ENCODE assay signal across 1 cellular context in the genomic region with DNA sequence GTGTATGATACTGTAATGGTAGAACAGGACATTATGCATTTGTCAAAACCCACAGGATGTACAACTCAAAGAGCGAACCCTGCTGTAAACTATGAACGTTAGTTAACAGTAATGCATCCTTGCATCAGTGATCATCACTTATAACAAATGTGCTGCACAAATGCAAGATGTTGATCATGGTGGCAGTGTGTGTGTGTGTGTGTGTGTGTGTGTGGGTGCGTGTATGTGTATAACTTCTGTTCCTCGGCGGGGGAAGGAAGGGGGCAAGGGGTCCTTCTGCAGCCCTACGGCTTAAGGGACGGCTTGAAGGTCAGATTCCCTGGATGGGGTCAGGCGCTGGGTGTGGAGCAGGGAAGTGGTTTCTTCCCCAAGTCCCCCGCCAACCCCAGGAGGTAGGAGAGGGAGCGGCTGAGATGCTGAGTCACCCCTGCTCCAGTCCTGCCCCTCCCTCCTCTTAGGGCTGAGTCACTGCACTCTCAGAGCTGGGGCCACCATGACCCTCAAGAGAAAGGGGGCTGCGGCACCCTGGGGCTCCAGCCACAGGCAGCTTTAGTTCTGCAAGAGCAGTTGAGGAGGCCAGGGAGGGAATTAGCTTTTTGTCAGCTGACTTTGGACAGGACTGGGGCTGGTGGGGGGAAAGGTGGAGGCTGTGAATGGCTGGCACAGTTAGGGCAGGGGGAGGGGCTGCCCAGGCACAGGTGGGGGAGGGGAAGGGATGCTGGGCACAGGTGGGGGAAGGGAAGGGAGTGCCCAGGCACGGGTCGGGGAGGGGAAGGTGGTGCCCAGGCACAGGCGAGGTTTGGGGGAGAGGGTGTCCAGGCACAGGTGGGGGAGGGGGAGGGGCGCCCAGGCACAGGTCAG.
TF ChIP-seq lines count a peak whose summit lies in the region.

No MANE protein-coding gene starts in this region.

TF ChIP-seq in HEK293, 187 proteins besides CTCF, POLR2A, EP300 and RAD21 (continued from another document):
- TF ChIP-seq, protein P1, sequence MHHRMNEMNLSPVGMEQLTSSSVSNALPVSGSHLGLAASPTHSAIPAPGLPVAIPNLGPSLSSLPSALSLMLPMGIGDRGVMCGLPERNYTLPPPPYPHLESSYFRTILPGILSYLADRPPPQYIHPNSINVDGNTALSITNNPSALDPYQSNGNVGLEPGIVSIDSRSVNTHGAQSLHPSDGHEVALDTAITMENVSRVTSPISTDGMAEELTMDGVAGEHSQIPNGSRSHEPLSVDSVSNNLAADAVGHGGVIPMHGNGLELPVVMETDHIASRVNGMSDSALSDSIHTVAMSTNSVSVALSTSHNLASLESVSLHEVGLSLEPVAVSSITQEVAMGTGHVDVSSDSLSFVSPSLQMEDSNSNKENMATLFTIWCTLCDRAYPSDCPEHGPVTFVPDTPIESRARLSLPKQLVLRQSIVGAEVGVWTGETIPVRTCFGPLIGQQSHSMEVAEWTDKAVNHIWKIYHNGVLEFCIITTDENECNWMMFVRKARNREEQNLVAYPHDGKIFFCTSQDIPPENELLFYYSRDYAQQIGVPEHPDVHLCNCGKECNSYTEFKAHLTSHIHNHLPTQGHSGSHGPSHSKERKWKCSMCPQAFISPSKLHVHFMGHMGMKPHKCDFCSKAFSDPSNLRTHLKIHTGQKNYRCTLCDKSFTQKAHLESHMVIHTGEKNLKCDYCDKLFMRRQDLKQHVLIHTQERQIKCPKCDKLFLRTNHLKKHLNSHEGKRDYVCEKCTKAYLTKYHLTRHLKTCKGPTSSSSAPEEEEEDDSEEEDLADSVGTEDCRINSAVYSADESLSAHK (tag by site-specific recombination; IDR thresholded peaks at IDR 0.05) = no peak
- TF ChIP-seq, protein P2, sequence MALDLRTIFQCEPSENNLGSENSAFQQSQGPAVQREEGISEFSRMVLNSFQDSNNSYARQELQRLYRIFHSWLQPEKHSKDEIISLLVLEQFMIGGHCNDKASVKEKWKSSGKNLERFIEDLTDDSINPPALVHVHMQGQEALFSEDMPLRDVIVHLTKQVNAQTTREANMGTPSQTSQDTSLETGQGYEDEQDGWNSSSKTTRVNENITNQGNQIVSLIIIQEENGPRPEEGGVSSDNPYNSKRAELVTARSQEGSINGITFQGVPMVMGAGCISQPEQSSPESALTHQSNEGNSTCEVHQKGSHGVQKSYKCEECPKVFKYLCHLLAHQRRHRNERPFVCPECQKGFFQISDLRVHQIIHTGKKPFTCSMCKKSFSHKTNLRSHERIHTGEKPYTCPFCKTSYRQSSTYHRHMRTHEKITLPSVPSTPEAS (tag by site-specific recombination; IDR thresholded peaks at IDR 0.05) = peak; percentile 85
- TF ChIP-seq ZNF792 (tag by site-specific recombination; IDR thresholded peaks at IDR 0.05) = no peak
- 0 out of 2 replicates have a peak, but pooled peaks have one; percentile 28 for TF ChIP-seq ZNF600 (tag by site-specific recombination; IDR thresholded peaks at IDR 0.05)
- TF ChIP-seq MEIS1 (CRISPR knock-in tag; IDR thresholded peaks at IDR 0.05; ENCODE audit: borderline replicate concordance) = no peak
- TF ChIP-seq ZNF843 (tag by site-specific recombination; IDR thresholded peaks at IDR 0.05) = no peak
- TF ChIP-seq, protein P3, sequence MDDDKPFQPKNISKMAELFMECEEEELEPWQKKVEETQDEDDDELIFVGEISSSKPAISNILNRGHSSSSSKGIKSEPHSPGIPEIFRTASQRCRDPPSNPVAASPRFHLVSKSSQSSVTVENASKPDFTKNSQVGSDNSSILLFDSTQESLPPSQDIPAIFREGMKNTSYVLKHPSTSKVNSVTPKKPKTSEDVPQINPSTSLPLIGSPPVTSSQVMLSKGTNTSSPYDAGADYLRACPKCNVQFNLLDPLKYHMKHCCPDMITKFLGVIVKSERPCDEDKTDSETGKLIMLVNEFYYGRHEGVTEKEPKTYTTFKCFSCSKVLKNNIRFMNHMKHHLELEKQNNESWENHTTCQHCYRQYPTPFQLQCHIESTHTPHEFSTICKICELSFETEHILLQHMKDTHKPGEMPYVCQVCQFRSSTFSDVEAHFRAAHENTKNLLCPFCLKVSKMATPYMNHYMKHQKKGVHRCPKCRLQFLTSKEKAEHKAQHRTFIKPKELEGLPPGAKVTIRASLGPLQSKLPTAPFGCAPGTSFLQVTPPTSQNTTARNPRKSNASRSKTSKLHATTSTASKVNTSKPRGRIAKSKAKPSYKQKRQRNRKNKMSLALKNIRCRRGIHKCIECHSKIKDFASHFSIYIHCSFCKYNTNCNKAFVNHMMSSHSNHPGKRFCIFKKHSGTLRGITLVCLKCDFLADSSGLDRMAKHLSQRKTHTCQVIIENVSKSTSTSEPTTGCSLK (tag by site-specific recombination; IDR thresholded peaks at IDR 0.05) = no peak
- no peak for TF ChIP-seq ZSCAN23 (tag by site-specific recombination; IDR thresholded peaks at IDR 0.05)
- peak; percentile 71 for TF ChIP-seq ZIC2 (tag by site-specific recombination; IDR thresholded peaks at IDR 0.05)
- 0 out of 2 replicates have a peak, but pooled peaks have one; percentile 11 for TF ChIP-seq ZNF341 (tag by site-specific recombination; IDR thresholded peaks at IDR 0.05; ENCODE audit: low read depth)
- TF ChIP-seq, protein P4, sequence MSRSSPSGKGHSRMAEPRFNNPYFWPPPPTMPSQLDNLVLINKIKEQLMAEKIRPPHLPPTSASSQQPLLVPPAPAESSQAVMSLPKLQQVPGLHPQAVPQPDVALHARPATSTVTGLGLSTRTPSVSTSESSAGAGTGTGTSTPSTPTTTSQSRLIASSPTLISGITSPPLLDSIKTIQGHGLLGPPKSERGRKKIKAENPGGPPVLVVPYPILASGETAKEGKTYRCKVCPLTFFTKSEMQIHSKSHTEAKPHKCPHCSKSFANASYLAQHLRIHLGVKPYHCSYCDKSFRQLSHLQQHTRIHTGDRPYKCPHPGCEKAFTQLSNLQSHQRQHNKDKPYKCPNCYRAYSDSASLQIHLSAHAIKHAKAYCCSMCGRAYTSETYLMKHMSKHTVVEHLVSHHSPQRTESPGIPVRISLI (tag by site-specific recombination; IDR thresholded peaks at IDR 0.05) = no peak
- TF ChIP-seq, protein P5, sequence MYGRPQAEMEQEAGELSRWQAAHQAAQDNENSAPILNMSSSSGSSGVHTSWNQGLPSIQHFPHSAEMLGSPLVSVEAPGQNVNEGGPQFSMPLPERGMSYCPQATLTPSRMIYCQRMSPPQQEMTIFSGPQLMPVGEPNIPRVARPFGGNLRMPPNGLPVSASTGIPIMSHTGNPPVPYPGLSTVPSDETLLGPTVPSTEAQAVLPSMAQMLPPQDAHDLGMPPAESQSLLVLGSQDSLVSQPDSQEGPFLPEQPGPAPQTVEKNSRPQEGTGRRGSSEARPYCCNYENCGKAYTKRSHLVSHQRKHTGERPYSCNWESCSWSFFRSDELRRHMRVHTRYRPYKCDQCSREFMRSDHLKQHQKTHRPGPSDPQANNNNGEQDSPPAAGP (tag by site-specific recombination; IDR thresholded peaks at IDR 0.05) = peak; percentile 47; the same call in 1 of the 2 replicates
- TF ChIP-seq ZNF184 (tag by site-specific recombination; IDR thresholded peaks at IDR 0.05) = no peak
- no peak for TF ChIP-seq MZF1 (tag by site-specific recombination; IDR thresholded peaks at IDR 0.05; ENCODE audit: borderline replicate concordance)
- no peak for TF ChIP-seq ZNF558 (tag by site-specific recombination; IDR thresholded peaks at IDR 0.05)
- no peak for TF ChIP-seq ZNF157 (tag by site-specific recombination; IDR thresholded peaks at IDR 0.05)
- TF ChIP-seq ZNF140 (tag by site-specific recombination; IDR thresholded peaks at IDR 0.05) = no peak
- TF ChIP-seq, protein P6, sequence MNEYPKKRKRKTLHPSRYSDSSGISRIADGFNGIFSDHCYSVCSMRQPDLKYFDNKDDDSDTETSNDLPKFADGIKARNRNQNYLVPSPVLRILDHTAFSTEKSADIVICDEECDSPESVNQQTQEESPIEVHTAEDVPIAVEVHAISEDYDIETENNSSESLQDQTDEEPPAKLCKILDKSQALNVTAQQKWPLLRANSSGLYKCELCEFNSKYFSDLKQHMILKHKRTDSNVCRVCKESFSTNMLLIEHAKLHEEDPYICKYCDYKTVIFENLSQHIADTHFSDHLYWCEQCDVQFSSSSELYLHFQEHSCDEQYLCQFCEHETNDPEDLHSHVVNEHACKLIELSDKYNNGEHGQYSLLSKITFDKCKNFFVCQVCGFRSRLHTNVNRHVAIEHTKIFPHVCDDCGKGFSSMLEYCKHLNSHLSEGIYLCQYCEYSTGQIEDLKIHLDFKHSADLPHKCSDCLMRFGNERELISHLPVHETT (tag by site-specific recombination; IDR thresholded peaks at IDR 0.05) = no peak
- TF ChIP-seq, protein P7, sequence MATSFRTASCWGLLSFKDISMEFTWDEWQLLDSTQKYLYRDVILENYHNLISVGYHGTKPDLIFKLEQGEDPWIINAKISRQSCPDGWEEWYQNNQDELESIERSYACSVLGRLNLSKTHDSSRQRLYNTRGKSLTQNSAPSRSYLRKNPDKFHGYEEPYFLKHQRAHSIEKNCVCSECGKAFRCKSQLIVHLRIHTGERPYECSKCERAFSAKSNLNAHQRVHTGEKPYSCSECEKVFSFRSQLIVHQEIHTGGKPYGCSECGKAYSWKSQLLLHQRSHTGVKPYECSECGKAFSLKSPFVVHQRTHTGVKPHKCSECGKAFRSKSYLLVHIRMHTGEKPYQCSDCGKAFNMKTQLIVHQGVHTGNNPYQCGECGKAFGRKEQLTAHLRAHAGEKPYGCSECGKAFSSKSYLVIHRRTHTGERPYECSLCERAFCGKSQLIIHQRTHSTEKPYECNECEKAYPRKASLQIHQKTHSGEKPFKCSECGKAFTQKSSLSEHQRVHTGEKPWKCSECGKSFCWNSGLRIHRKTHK (tag by site-specific recombination; IDR thresholded peaks at IDR 0.05) = no peak
- peak; percentile 80; the same call in 1 of the 2 replicates for TF ChIP-seq ZNF610 (tag by site-specific recombination; IDR thresholded peaks at IDR 0.05; ENCODE audit: borderline replicate concordance)
- TF ChIP-seq ZNF248 (tag by site-specific recombination; IDR thresholded peaks at IDR 0.05) = no peak
- peak; percentile 70 for TF ChIP-seq ZBTB17 (tag by site-specific recombination; IDR thresholded peaks at IDR 0.05)
- TF ChIP-seq, protein P8, sequence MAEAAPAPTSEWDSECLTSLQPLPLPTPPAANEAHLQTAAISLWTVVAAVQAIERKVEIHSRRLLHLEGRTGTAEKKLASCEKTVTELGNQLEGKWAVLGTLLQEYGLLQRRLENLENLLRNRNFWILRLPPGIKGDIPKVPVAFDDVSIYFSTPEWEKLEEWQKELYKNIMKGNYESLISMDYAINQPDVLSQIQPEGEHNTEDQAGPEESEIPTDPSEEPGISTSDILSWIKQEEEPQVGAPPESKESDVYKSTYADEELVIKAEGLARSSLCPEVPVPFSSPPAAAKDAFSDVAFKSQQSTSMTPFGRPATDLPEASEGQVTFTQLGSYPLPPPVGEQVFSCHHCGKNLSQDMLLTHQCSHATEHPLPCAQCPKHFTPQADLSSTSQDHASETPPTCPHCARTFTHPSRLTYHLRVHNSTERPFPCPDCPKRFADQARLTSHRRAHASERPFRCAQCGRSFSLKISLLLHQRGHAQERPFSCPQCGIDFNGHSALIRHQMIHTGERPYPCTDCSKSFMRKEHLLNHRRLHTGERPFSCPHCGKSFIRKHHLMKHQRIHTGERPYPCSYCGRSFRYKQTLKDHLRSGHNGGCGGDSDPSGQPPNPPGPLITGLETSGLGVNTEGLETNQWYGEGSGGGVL (tag by site-specific recombination; IDR thresholded peaks at IDR 0.05) = peak; percentile 90
- peak; percentile 69 for TF ChIP-seq ZNF335 (tag by site-specific recombination; conservative IDR thresholded peaks at IDR 0.05)
- TF ChIP-seq ZNF707 (tag by site-specific recombination; IDR thresholded peaks at IDR 0.05) = no peak
- no peak for TF ChIP-seq SCRT2 (tag by site-specific recombination; IDR thresholded peaks at IDR 0.05)
- no peak for TF ChIP-seq ZNF768 (tag by site-specific recombination; IDR thresholded peaks at IDR 0.05)
- no peak for TF ChIP-seq SP2 (tag by site-specific recombination; IDR thresholded peaks at IDR 0.05)
- peak; percentile 24; the same call in 1 of the 2 replicates for TF ChIP-seq KLF1 (tag by site-specific recombination; IDR thresholded peaks at IDR 0.05)
- TF ChIP-seq SETDB1 (IDR thresholded peaks at IDR 0.05; ENCODE audit: insufficient read length, low read length) = no peak
- TF ChIP-seq GLIS1 (tag by site-specific recombination; IDR thresholded peaks at IDR 0.05) = 0 out of 2 replicates have a peak, but pooled peaks have one; percentile 40
